26 cellular contexts compared by ENCODE assay signal in the genomic region with DNA sequence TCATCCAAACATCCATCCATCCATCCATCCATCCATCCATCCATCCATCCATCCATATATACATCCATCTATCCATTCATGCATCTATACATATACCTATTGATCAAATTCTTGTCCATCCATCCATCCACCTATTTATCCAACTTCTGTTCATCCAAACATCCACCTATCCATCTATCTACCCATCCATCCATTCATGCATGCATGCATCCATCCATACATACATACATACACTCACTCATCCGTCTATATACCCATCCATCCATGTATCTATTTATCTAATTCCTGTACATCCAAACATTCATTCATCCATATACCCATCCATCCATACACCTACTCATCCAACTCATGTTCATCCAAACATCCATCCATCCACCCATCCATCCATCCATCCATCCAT.
"Had no signal": no experiment of that assay in that cellular context is flagged by ENCODE, and none has a peak within 500 bp of the region (broad histone marks: within the 10 kb centered on the region; RNA-seq: fewer than 3 reads in every experiment).

No MANE protein-coding gene starts in this region.

- H3K9me3 ChIP-seq: left ventricle myocardium inferior, ovary, prostate gland, stomach, thoracic aorta, tibial artery, upper lobe of right lung had no signal

- H3K9me3 Mint-ChIP-seq: mesothelial cell of epicardium; naive B cell; nephron progenitor cell; stimulated activated naive B cell treated with anti-CD40 and anti-IgM and Interleukin-4, amounts not matched to agents 10 μg/mL and 1 μg/mL and 100 μg/mL, for 72 hours had no signal

- H3K36me3 ChIP-seq: left ventricle myocardium inferior, ovary, prostate gland, stomach, thoracic aorta, tibial artery, upper lobe of right lung had no signal

- H3K27me3 ChIP-seq: hepatocyte, ovary, stomach, upper lobe of right lung had no signal

- H3K4me3 Mint-ChIP-seq: mesothelial cell of epicardium; naive B cell; natural killer cell; nephron progenitor cell; stimulated activated naive B cell treated with anti-CD40 and anti-IgM and Interleukin-4, amounts not matched to agents 10 μg/mL and 1 μg/mL and 100 μg/mL, for 72 hours had no signal

- DNase-seq: islet precursor cell; left ventricle myocardium inferior; mesendoderm; naive B cell; natural killer cell; nephron progenitor cell; ovary; retina; right cardiac atrium; stimulated activated CD4-positive, alpha-beta T cell treated with anti-CD3 and anti-CD28 coated beads, Interleukin-12 subunit alpha, Interleukin-12 subunit beta, amount 100 ng/mL, for 4 hours; stimulated activated CD4-positive, alpha-beta T cell treated with anti-CD3 and anti-CD28 coated beads, Interleukin-15, amount 100 ng/mL, for 24 hours; stimulated activated CD4-positive, alpha-beta T cell treated with anti-CD3 and anti-CD28 coated beads, Interleukin-2, amount 100 ng/mL, for 24 hours; stimulated activated CD4-positive, alpha-beta T cell treated with anti-CD3 and anti-CD28 coated beads, Interleukin-4, amount 100 ng/mL, for 1 hour; stimulated activated naive B cell treated with anti-CD40 and anti-IgM and Interleukin-4, amounts not matched to agents 10 μg/mL and 1 μg/mL and 100 μg/mL, for 72 hours; stimulated activated naive CD8-positive, alpha-beta T cell treated with anti-CD3 and anti-CD28 coated beads, Interleukin-15, Interleukin-2, amounts not matched to agents 100 U/mL and 50 U/mL, for 24 hours; stomach; tibial artery; trophoblast cell; upper lobe of right lung had no signal

- H3K4me1 ChIP-seq: left ventricle myocardium inferior, prostate gland, tibial artery had no signal

- FAIRE-seq: urothelium cell line had no signal

- H2AFZ ChIP-seq: hepatocyte had no signal

- H3K27ac ChIP-seq: hepatocyte, left ventricle myocardium inferior, ovary, prostate gland, skin epidermis, stomach, thoracic aorta, tibial artery, upper lobe of right lung had no signal

- H3K4me1 Mint-ChIP-seq: natural killer cell had no signal

- H3K79me2 ChIP-seq: hepatocyte had no signal

- H3K4me2 ChIP-seq: hepatocyte had no signal

- H3K4me3 ChIP-seq: hepatocyte, left ventricle myocardium inferior, lung, ovary, prostate gland, skin epidermis, stomach, thoracic aorta, tibial artery, upper lobe of right lung had no signal

- H3K27ac Mint-ChIP-seq: mesothelial cell of epicardium; natural killer cell; nephron progenitor cell; stimulated activated naive B cell treated with anti-CD40 and anti-IgM and Interleukin-4, amounts not matched to agents 10 μg/mL and 1 μg/mL and 100 μg/mL, for 72 hours had no signal

- H3K36me3 Mint-ChIP-seq: mesothelial cell of epicardium; naive B cell; natural killer cell; stimulated activated naive B cell treated with anti-CD40 and anti-IgM and Interleukin-4, amounts not matched to agents 10 μg/mL and 1 μg/mL and 100 μg/mL, for 72 hours had no signal
